ENCODE assay signal across 25 cellular contexts in genomic region chr6:12973302-12973865, GRCh38.
DNase-seq lines count a peak whose midpoint lies in the region; ATAC-seq and TF ChIP-seq lines count a peak whose summit lies in the region.
"Had no signal": no experiment of that assay in that cellular context is flagged by ENCODE, and none has a peak within 500 bp of the region (broad histone marks: within the 10 kb centered on the region; RNA-seq: fewer than 3 reads in every experiment).

No MANE protein-coding gene starts in this region.

- no peak for TF ChIP-seq POLR2A in suprapubic skin (IDR thresholded peaks at IDR 0.05)

- H3K4me3 ChIP-seq in fibroblast of pulmonary artery (replicated peaks; ENCODE audit: low read depth, low read length) (no peak overlapping the region), suprapubic skin (no peak overlapping the region)
- H3K4me3 ChIP-seq: GM23248, thoracic aorta had no signal

- no peak overlapping the region for H3K27ac ChIP-seq in suprapubic skin
- H3K27ac ChIP-seq: GM23248, parathyroid adenoma had no signal

- WGBS in suprapubic skin = 59% methylated on average over 5 of the region's 5 CpGs

- no peaks in the 10 kb centered on the region for H3K27me3 ChIP-seq in suprapubic skin

- TF ChIP-seq CTCF in fibroblast of pulmonary artery (IDR thresholded peaks at IDR 0.05; ENCODE audit: low read length, missing control alignments) (no peak), suprapubic skin (IDR thresholded peaks at IDR 0.05) (no peak)

- no peak for TF ChIP-seq EP300 in suprapubic skin (IDR thresholded peaks at IDR 0.05)

- H3K9me3 ChIP-seq in suprapubic skin = no peaks in the 10 kb centered on the region
- H3K9me3 ChIP-seq: thoracic aorta had no signal

- no peaks in the 10 kb centered on the region for H3K36me3 ChIP-seq in suprapubic skin
- H3K36me3 ChIP-seq: thoracic aorta had no signal

- no peak for ATAC-seq in HG03045 (IDR thresholded peaks at IDR 0.05; ENCODE audit: unreplicated experiment)
- ATAC-seq: activated CD4-positive, CD25-positive, alpha-beta regulatory T cell treated with anti-CD3 and anti-CD28 coated beads, Interleukin-2, amount 50 U/mL, for 24 hours; activated T-cell treated with anti-CD3 and anti-CD28 coated beads, Interleukin-2, amount 50 U/mL, for 72 hours; effector memory CD8-positive, alpha-beta T cell; naive thymus-derived CD4-positive, alpha-beta T cell; stimulated activated naive B cell treated with anti-CD40 and anti-IgM and Interleukin-4, amounts not matched to agents 10 μg/mL and 1 μg/mL and 100 μg/mL, for 72 hours had no signal

- DNase-seq in EL (peak; percentile 29), OCI-M1 (lab: John Stamatoyannopoulos, UW) (peak; percentile 52), fibroblast of pulmonary artery (ENCODE audit: low read depth) (peak; percentile 33), lung microvascular endothelial cell (ENCODE audit: low read depth in 2 of 2) (peak; percentile 16 to 36), NCI-H446 (lab: John Stamatoyannopoulos, UW) (no peak), suprapubic skin (ENCODE audit: low spot score in 2 of 2) (no peak)
- DNase-seq: activated CD8-positive, alpha-beta memory T cell treated with anti-CD3 and anti-CD28 coated beads for 24 hours; activated naive CD4-positive, alpha-beta T cell treated with anti-CD3 and anti-CD28 coated beads, Interleukin-2, amount 50 U/mL, for 16 hours; activated T-cell treated with anti-CD3 and anti-CD28 coated beads, Interleukin-2, amount 50 U/mL, for 72 hours; aorta; effector memory CD8-positive, alpha-beta T cell; GDM1; GM23248; KG1; mesendoderm; naive thymus-derived CD4-positive, alpha-beta T cell; NCI-H1048; NCI-H1930; NCI-H226; stimulated activated CD4-positive, alpha-beta T cell treated with anti-CD3 and anti-CD28 coated beads, Interleukin-1b, Interleukin-23, amount 100 ng/mL, for 48 hours; stimulated activated naive B cell treated with anti-CD40 and anti-IgM and Interleukin-4, amounts not matched to agents 10 μg/mL and 1 μg/mL and 100 μg/mL, for 72 hours had no signal

- H3K4me1 ChIP-seq in suprapubic skin = no peaks in the 10 kb centered on the region
- H3K4me1 ChIP-seq: parathyroid adenoma had no signal

Comparison
In these comparisons a context has a peak if more than half of its experiments do, and no peak if none do; other contexts are left out.
1. DNase-seq: peak in EL (single experiment), OCI-M1 (single experiment), fibroblast of pulmonary artery (single experiment) and lung microvascular endothelial cell (2 of 2); none in NCI-H446 (0 of 2) and suprapubic skin (0 of 2).